ENCODE assay signal across 16 cellular contexts in genomic region chr14:96192049-96192448, GRCh38. TPM values are rescaled to one million over a fixed set of nuclear protein-coding genes. Genes with fewer than 3 reads are reported as not detected.
"Had no signal": no experiment of that assay in that cellular context is flagged by ENCODE, and none has a peak within 500 bp of the region (broad histone marks: within the 10 kb centered on the region; RNA-seq: fewer than 3 reads in every experiment).

No MANE protein-coding gene starts in this region.

- H2AFZ ChIP-seq: parathyroid adenoma had no signal

- DNase-seq: activated CD4-positive, CD25-positive, alpha-beta regulatory T cell treated with anti-CD3 and anti-CD28 coated beads, Interleukin-2, amount 50 U/mL, for 72 hours; activated gamma-delta T cell treated with Interleukin-2 at 50 U/mL for 16 hours; dermis blood vessel endothelial cell; effector memory CD8-positive, alpha-beta T cell; foreskin fibroblast; sigmoid colon; stimulated activated CD4-positive, alpha-beta T cell treated with anti-CD3 and anti-CD28 coated beads, Interleukin-4, amount 100 ng/mL, for 24 hours; stomach had no signal

- H3K9ac ChIP-seq: parathyroid adenoma had no signal

- H3K36me3 ChIP-seq: sigmoid colon, stomach had no signal

- H3K27ac ChIP-seq: epithelial cell of prostate, parathyroid adenoma, sigmoid colon, stomach had no signal

- ATAC-seq: activated naive CD4-positive, alpha-beta T cell treated with anti-CD3 and anti-CD28 coated beads, Interleukin-2, amount 50 U/mL, for 72 hours; effector memory CD8-positive, alpha-beta T cell; natural killer cell treated with Interleukin-12 subunit alpha and Interleukin-12 subunit beta and Interleukin-15 and Interleukin-18, amount 100 ng/mL, for 72 hours; stimulated activated effector memory CD8-positive, alpha-beta T cell treated with anti-CD3 and anti-CD28 coated beads, Interleukin-12 subunit alpha, Interleukin-12 subunit beta, amount 100 ng/mL, for 72 hours had no signal

- H3K9me3 ChIP-seq: sigmoid colon, stomach had no signal

- H3K4me3 ChIP-seq: sigmoid colon, stomach had no signal

- H3K27me3 ChIP-seq: sigmoid colon had no signal

- H3K79me2 ChIP-seq: parathyroid adenoma had no signal

- H3K4me1 ChIP-seq: parathyroid adenoma had no signal

RNA-seq across cellular contexts. Expression of gene BDKRB2, which starts 12.6 kb away (rescaled TPM):
- total RNA-seq: activated CD8-positive, alpha-beta memory T cell treated with anti-CD3 and anti-CD28 coated beads for 36 hours; activated T-helper 1 cell treated with anti-CD3 and anti-CD28 coated beads, Interleukin-12 subunit alpha, Interleukin-12 subunit beta, Interleukin-2, Interleukin-4 antibody, amounts not matched to agents 30 ng/mL and 10 ng/mL and 1 ng/mL, durations not matched to agents 14 hours and 24 hours and 36 hours; natural killer cell treated with Interleukin-12 subunit alpha and Interleukin-12 subunit beta and Interleukin-15 and Interleukin-18, amount 100 ng/mL, for 72 hours; T-helper 1 cell treated with Interleukin-12 subunit alpha and Interleukin-12 subunit beta and Interleukin-4 antibody, amounts not matched to agents 30 ng/mL and 1 ng/mL, for 36 hours had no signal
